Comparison of ENCODE assay signal across 20 cellular contexts in genomic region chr22:49286236-49286760, GRCh38.
DNase-seq lines count a peak whose midpoint lies in the region; ATAC-seq and TF ChIP-seq lines count a peak whose summit lies in the region.
"Had no signal": no experiment of that assay in that cellular context is flagged by ENCODE, and none has a peak within 500 bp of the region (broad histone marks: within the 10 kb centered on the region; RNA-seq: fewer than 3 reads in every experiment).

No MANE protein-coding gene starts in this region.

- intact Hi-C loops in CD14-positive monocyte (cut with micrococcal nuclease), result no loop called here
- intact Hi-C loops in posterior vena cava (cut with DNase I), result no loop called here
- intact Hi-C loops in mucosa of descending colon (cut with DNase I, micrococcal nuclease), result no loop called here

- DNase-seq in CD14-positive monocyte (ENCODE audit: low spot score), result peak; percentile 16
- peak; percentile 29 for DNase-seq in RWPE2 (ENCODE audit: low spot score)
- DNase-seq in left kidney (ENCODE audit: low read depth, low spot score), result peak; percentile 76
- peak; percentile 77 for DNase-seq in posterior vena cava (ENCODE audit: low spot score)
- no peak for DNase-seq in mucosa of descending colon
- DNase-seq in NCI-H2227 (lab: John Stamatoyannopoulos, UW; ENCODE audit: unreplicated experiment), result no peak
- DNase-seq: CD4-positive, alpha-beta T cell; DMS 273 treated with DMSO at 0.1 percent for 48 hours; DMS79; EL; GDM1; GM23248; H7; HCEC 1CT had no signal

- H3K4me3 Mint-ChIP-seq in CD14-positive monocyte, result no peak overlapping the region
- H3K4me3 Mint-ChIP-seq: B cell; CD4-positive, alpha-beta T cell; CD8-positive, alpha-beta memory T cell had no signal

- H3K36me3 ChIP-seq in RWPE2 (ENCODE audit: low read depth) (no peaks in the 10 kb centered on the region), mucosa of descending colon (ENCODE audit: low read depth) (no peaks in the 10 kb centered on the region)
- H3K36me3 ChIP-seq: BLaER1 had no signal

- no peaks in the 10 kb centered on the region for H3K4me1 Mint-ChIP-seq in CD14-positive monocyte
- H3K4me1 Mint-ChIP-seq: B cell; CD8-positive, alpha-beta memory T cell had no signal

- peaks cover under 1 to 9% (median 7%) of the 10 kb centered on the region in 3 donors for H3K27me3 Mint-ChIP-seq in CD14-positive monocyte (ENCODE audit: low read depth in 3 of 3)

- H3K9me3 Mint-ChIP-seq in CD14-positive monocyte, result peaks cover 0 to 5% (median 0%) of the 10 kb centered on the region in 7 donors
- H3K9me3 Mint-ChIP-seq: CD4-positive, alpha-beta T cell had no signal

- H3K4me3 ChIP-seq in RWPE2 (ENCODE audit: severe bottlenecking) (no peak overlapping the region), mucosa of descending colon (no peak overlapping the region)
- H3K4me3 ChIP-seq: BLaER1, GM12878, GM23248 had no signal

- H3K9me3 ChIP-seq in RWPE2 (ENCODE audit: severe bottlenecking) (no peaks in the 10 kb centered on the region), mucosa of descending colon (no peaks in the 10 kb centered on the region)
- H3K9me3 ChIP-seq: BLaER1 had no signal

- no peak overlapping the region for H3K27ac ChIP-seq in RWPE2 (ENCODE audit: poor library complexity, severe bottlenecking)
- H3K27ac ChIP-seq: BLaER1, C4-2B, GM23248 had no signal

- ATAC-seq in RWPE2 (ENCODE audit: low read depth), result no peak
- no peak for ATAC-seq in mucosa of descending colon
- no peak for ATAC-seq in GM18498 (IDR thresholded peaks at IDR 0.05; ENCODE audit: unreplicated experiment)
- ATAC-seq: GM12878 had no signal

- H3K27me3 ChIP-seq in RWPE2 (ENCODE audit: insufficient read depth, poor library complexity, severe bottlenecking), result no peaks in the 10 kb centered on the region
- H3K27me3 ChIP-seq: BLaER1 had no signal

- H3K27ac Mint-ChIP-seq in CD14-positive monocyte, result no peak overlapping the region
- H3K27ac Mint-ChIP-seq: B cell; CD4-positive, alpha-beta T cell; CD8-positive, alpha-beta memory T cell had no signal

- H3K36me3 Mint-ChIP-seq in CD14-positive monocyte, result no peaks in the 10 kb centered on the region
- H3K36me3 Mint-ChIP-seq: CD8-positive, alpha-beta memory T cell had no signal

- no peak for TF ChIP-seq CTCF in CD14-positive monocyte (IDR thresholded peaks at IDR 0.05)
- TF ChIP-seq CTCF in RWPE2 (IDR thresholded peaks at IDR 0.05; ENCODE audit: poor library complexity, severe bottlenecking), result no peak
- TF ChIP-seq CTCF in mucosa of descending colon (IDR thresholded peaks at IDR 0.05), result no peak

- no peaks in the 10 kb centered on the region for H3K4me1 ChIP-seq in RWPE2 (ENCODE audit: insufficient read depth, poor library complexity, severe bottlenecking)
- no peaks in the 10 kb centered on the region for H3K4me1 ChIP-seq in mucosa of descending colon (ENCODE audit: low read depth)
- H3K4me1 ChIP-seq: BLaER1 had no signal

Comparison
In these comparisons a context has a peak if more than half of its experiments do, and no peak if none do; other contexts are left out.
1. DNase-seq: peak in CD14-positive monocyte (single experiment), RWPE2 (single experiment), left kidney (single experiment) and posterior vena cava (single experiment); none in mucosa of descending colon (0 of 3) and NCI-H2227 (single experiment).